1 cellular context compared by ENCODE assay signal in the genomic region with DNA sequence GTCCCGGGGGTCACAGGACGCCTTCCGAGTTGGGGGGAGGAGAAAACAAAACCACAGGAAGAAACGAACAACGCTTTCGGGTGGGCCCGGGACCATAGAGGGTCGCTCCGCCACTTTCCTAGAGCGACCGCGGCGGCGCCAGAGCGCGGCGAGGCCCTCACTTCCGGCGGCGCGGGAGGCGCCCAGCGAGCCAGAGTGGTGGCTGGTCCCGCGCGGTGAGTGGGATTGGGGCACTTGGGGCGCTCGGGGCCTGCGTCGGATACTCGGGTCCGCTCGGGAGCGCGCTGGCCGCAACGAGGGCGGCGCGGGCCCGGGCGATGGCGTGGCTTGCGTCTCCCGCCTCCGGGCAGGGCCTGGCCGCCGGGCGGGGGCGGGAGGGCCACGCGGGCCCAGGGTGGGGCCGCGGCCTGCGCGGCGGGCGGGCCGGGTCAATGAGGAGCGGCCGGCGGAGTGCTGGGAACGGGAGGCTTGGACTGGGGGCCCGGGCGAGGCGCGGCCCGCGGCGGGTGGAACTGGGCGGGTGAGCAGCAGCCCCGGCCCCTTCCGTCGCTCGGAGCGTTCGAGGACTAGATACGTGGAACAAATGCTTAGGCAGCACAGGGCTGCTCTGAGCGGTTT.
TF ChIP-seq lines count a peak whose summit lies in the region.

A gene (plus strand): TSS at position 160 of the 618 bp plus-strand sequence. CDS start 2,446 bp downstream, outside the sequence.

TF ChIP-seq in K562, 482 proteins besides CTCF, POLR2A, EP300 and RAD21 (continued from another document and continues in another):
- TF ChIP-seq, protein P1, sequence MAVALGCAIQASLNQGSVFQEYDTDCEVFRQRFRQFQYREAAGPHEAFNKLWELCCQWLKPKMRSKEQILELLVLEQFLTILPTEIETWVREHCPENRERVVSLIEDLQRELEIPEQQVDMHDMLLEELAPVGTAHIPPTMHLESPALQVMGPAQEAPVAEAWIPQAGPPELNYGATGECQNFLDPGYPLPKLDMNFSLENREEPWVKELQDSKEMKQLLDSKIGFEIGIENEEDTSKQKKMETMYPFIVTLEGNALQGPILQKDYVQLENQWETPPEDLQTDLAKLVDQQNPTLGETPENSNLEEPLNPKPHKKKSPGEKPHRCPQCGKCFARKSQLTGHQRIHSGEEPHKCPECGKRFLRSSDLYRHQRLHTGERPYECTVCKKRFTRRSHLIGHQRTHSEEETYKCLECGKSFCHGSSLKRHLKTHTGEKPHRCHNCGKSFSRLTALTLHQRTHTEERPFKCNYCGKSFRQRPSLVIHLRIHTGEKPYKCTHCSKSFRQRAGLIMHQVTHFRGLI (CRISPR knock-in tag; IDR thresholded peaks at IDR 0.05): peak; percentile 45; the same call in 1 of the 2 replicates
- no peak for TF ChIP-seq BDP1 (IDR thresholded peaks at IDR 0.05; ENCODE audit: insufficient read depth, insufficient read length)
- TF ChIP-seq THRAP3 (IDR thresholded peaks at IDR 0.05; ENCODE audit: borderline replicate concordance): no peak
- TF ChIP-seq ZNF140 (CRISPR knock-in tag; IDR thresholded peaks at IDR 0.05): no peak
- TF ChIP-seq, protein P2, sequence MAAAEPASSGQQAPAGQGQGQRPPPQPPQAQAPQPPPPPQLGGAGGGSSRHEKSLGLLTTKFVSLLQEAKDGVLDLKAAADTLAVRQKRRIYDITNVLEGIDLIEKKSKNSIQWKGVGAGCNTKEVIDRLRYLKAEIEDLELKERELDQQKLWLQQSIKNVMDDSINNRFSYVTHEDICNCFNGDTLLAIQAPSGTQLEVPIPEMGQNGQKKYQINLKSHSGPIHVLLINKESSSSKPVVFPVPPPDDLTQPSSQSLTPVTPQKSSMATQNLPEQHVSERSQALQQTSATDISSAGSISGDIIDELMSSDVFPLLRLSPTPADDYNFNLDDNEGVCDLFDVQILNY (CRISPR knock-in tag; IDR thresholded peaks at IDR 0.05): no peak; the same call in 1 of the 2 replicates
- no peak for TF ChIP-seq CHCHD3 (CRISPR knock-in tag; IDR thresholded peaks at IDR 0.05)
- TF ChIP-seq ZNF707 (CRISPR knock-in tag; conservative IDR thresholded peaks at IDR 0.05): no peak
- TF ChIP-seq SMAD3 (CRISPR knock-in tag; conservative IDR thresholded peaks at IDR 0.05): peak; percentile 46; the same call in 1 of the 2 replicates
- no peak for TF ChIP-seq XRCC4 (IDR thresholded peaks at IDR 0.05; ENCODE audit: extremely low read depth, insufficient read depth, insufficient read length)
- TF ChIP-seq, protein P3, sequence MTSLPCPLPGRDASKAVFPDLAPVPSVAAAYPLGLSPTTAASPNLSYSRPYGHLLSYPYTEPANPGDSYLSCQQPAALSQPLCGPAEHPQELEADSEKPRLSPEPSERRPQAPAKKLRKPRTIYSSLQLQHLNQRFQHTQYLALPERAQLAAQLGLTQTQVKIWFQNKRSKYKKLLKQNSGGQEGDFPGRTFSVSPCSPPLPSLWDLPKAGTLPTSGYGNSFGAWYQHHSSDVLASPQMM (CRISPR knock-in tag; IDR thresholded peaks at IDR 0.05): no peak
- TF ChIP-seq HMGN3 (IDR thresholded peaks at IDR 0.05; ENCODE audit: borderline replicate concordance, extremely low read depth, insufficient read length, low read depth, low read length): no peak
- TF ChIP-seq ZNF175 (CRISPR knock-in tag; IDR thresholded peaks at IDR 0.05; ENCODE audit: low read depth): 0 out of 2 replicates have a peak, but pooled peaks have one; percentile 61
- no peak for TF ChIP-seq MCM2 (IDR thresholded peaks at IDR 0.05; ENCODE audit: low read depth)
- TF ChIP-seq ZBTB17 (CRISPR knock-in tag; IDR thresholded peaks at IDR 0.05): no peak
- no peak for TF ChIP-seq ZNF143 (CRISPR knock-in tag; IDR thresholded peaks at IDR 0.05)
- TF ChIP-seq NELFE (IDR thresholded peaks at IDR 0.05; ENCODE audit: insufficient read depth, insufficient read length): no peak
- TF ChIP-seq TCF3 (CRISPR knock-in tag; IDR thresholded peaks at IDR 0.05): no peak
- TF ChIP-seq, protein P4, sequence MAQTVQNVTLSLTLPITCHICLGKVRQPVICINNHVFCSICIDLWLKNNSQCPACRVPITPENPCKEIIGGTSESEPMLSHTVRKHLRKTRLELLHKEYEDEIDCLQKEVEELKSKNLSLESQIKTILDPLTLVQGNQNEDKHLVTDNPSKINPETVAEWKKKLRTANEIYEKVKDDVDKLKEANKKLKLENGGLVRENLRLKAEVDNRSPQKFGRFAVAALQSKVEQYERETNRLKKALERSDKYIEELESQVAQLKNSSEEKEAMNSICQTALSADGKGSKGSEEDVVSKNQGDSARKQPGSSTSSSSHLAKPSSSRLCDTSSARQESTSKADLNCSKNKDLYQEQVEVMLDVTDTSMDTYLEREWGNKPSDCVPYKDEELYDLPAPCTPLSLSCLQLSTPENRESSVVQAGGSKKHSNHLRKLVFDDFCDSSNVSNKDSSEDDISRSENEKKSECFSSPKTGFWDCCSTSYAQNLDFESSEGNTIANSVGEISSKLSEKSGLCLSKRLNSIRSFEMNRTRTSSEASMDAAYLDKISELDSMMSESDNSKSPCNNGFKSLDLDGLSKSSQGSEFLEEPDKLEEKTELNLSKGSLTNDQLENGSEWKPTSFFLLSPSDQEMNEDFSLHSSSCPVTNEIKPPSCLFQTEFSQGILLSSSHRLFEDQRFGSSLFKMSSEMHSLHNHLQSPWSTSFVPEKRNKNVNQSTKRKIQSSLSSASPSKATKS (CRISPR knock-in tag; IDR thresholded peaks at IDR 0.05): 0 out of 2 replicates have a peak, but pooled peaks have one; percentile 58
- TF ChIP-seq ETV5 (CRISPR knock-in tag; IDR thresholded peaks at IDR 0.05; ENCODE audit: low read depth): peak; percentile 94
- no peak for TF ChIP-seq ZNF717 (CRISPR knock-in tag; IDR thresholded peaks at IDR 0.05)
- no peak for TF ChIP-seq SAFB (IDR thresholded peaks at IDR 0.05; ENCODE audit: borderline replicate concordance, low read depth, low read length)
- no peak for TF ChIP-seq JUNB (CRISPR knock-in tag; conservative IDR thresholded peaks at IDR 0.05)
- TF ChIP-seq STAT5B (CRISPR knock-in tag; IDR thresholded peaks at IDR 0.05): no peak
- no peak for TF ChIP-seq RAD51 (IDR thresholded peaks at IDR 0.05; ENCODE audit: borderline replicate concordance, low read depth)
- TF ChIP-seq TRIM24 (IDR thresholded peaks at IDR 0.05): no peak
- TF ChIP-seq JUN (IDR thresholded peaks at IDR 0.05; ENCODE audit: borderline replicate concordance, low read depth, low read length): peak; percentile 49; the same call in 1 of the 2 replicates
- no peak for TF ChIP-seq JUN (CRISPR knock-in tag; IDR thresholded peaks at IDR 0.05; ENCODE audit: borderline replicate concordance)
- TF ChIP-seq PYGO2 (tag; IDR thresholded peaks at IDR 0.05): no peak
- TF ChIP-seq, protein P5, sequence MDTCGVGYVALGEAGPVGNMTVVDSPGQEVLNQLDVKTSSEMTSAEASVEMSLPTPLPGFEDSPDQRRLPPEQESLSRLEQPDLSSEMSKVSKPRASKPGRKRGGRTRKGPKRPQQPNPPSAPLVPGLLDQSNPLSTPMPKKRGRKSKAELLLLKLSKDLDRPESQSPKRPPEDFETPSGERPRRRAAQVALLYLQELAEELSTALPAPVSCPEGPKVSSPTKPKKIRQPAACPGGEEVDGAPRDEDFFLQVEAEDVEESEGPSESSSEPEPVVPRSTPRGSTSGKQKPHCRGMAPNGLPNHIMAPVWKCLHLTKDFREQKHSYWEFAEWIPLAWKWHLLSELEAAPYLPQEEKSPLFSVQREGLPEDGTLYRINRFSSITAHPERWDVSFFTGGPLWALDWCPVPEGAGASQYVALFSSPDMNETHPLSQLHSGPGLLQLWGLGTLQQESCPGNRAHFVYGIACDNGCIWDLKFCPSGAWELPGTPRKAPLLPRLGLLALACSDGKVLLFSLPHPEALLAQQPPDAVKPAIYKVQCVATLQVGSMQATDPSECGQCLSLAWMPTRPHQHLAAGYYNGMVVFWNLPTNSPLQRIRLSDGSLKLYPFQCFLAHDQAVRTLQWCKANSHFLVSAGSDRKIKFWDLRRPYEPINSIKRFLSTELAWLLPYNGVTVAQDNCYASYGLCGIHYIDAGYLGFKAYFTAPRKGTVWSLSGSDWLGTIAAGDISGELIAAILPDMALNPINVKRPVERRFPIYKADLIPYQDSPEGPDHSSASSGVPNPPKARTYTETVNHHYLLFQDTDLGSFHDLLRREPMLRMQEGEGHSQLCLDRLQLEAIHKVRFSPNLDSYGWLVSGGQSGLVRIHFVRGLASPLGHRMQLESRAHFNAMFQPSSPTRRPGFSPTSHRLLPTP (IDR thresholded peaks at IDR 0.05; ENCODE audit: borderline replicate concordance, extremely low read depth, insufficient read length): no peak
- no peak for TF ChIP-seq POLR2B (IDR thresholded peaks at IDR 0.05; ENCODE audit: low read depth, partially characterized antibody)
- TF ChIP-seq, protein P6, sequence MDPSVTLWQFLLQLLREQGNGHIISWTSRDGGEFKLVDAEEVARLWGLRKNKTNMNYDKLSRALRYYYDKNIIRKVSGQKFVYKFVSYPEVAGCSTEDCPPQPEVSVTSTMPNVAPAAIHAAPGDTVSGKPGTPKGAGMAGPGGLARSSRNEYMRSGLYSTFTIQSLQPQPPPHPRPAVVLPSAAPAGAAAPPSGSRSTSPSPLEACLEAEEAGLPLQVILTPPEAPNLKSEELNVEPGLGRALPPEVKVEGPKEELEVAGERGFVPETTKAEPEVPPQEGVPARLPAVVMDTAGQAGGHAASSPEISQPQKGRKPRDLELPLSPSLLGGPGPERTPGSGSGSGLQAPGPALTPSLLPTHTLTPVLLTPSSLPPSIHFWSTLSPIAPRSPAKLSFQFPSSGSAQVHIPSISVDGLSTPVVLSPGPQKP (CRISPR knock-in tag; IDR thresholded peaks at IDR 0.05): no peak
- TF ChIP-seq ZNF699 (CRISPR knock-in tag; IDR thresholded peaks at IDR 0.05; ENCODE audit: insufficient replicate concordance): no peak
- TF ChIP-seq KDM1A (IDR thresholded peaks at IDR 0.05): no peak
- TF ChIP-seq, protein P7, sequence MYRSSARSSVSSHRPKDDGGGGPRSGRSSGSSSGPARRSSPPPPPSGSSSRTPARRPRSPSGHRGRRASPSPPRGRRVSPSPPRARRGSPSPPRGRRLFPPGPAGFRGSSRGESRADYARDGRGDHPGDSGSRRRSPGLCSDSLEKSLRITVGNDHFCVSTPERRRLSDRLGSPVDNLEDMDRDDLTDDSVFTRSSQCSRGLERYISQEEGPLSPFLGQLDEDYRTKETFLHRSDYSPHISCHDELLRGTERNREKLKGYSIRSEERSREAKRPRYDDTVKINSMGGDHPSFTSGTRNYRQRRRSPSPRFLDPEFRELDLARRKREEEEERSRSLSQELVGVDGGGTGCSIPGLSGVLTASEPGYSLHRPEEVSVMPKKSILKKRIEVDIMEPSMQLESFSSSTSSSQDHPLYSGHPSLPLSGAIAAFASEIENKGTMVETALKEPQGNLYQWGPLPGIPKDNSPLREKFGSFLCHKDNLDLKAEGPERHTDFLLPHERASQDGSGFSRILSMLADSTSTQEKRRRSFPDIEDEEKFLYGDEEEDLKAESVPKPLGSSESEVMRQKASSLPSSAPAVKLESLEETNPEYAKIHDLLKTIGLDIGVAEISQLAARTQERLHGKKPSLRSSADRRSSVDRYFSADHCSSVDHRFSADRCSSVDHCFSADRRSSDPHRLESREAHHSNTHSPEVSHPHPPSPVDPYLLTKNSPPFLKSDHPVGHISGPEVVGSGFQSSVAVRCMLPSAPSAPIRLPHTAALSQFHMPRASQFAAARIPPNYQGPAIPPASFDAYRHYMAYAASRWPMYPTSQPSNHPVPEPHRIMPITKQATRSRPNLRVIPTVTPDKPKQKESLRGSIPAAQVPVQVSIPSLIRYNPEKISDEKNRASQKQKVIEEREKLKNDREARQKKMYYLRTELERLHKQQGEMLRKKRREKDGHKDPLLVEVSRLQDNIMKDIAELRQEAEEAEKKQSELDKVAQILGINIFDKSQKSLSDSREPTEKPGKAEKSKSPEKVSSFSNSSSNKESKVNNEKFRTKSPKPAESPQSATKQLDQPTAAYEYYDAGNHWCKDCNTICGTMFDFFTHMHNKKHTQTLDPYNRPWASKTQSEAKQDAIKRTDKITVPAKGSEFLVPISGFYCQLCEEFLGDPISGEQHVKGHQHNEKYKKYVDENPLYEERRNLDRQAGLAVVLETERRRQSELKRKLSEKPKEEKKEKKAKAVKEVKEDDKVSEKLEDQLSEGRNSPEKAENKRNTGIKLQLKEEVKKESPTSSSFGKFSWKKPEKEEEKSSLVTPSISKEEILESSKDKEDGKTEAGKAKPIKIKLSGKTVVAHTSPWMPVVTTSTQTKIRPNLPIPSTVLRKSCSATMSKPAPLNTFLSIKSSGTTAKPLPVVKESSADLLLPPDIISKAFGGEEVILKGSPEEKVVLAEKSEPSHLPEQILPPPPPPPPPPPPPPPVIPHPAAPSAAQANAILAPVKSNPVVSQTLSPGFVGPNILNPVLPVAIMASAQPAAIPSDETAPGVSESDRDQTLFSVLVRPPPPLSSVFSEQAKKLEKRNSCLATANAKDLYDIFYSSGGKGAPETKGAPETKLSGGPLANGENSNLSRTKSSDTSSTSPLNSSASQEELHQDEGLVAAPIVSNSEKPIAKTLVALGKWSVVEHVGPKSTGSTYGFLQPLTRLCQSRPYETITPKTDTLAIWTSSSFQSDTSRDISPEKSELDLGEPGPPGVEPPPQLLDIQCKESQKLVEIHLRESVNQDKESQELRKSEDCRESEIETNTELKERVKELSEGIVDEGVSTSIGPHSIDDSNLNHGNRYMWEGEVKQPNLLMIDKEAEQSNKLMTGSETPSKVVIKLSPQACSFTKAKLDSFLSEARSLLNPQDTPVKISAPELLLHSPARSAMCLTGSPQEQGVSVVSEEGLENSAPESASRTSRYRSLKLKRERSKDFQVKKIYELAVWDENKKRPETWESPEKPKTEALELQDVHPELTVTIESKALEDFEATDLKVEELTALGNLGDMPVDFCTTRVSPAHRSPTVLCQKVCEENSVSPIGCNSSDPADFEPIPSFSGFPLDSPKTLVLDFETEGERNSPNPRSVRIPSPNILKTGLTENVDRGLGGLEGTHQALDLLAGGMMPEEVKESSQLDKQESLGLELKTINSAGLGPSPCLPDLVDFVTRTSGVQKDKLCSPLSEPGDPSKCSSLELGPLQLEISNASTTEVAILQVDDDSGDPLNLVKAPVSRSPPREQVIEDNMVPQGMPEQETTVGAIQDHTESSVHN (IDR thresholded peaks at IDR 0.05; ENCODE audit: borderline replicate concordance in 1 of 2, low read depth in 1 of 2): no peak
- no peak for TF ChIP-seq MECOM (CRISPR knock-in tag; IDR thresholded peaks at IDR 0.05)
- no peak for TF ChIP-seq BRF1 (IDR thresholded peaks at IDR 0.05; ENCODE audit: borderline replicate concordance, extremely low read depth, insufficient read length)
- no peak for TF ChIP-seq ZNF3 (CRISPR knock-in tag; IDR thresholded peaks at IDR 0.05)
- TF ChIP-seq RFX5 (IDR thresholded peaks at IDR 0.05; ENCODE audit: low read depth, low read length): no peak
- TF ChIP-seq ZNF668 (CRISPR knock-in tag; IDR thresholded peaks at IDR 0.05): no peak
- TF ChIP-seq MTA3 (IDR thresholded peaks at IDR 0.05; ENCODE audit: borderline replicate concordance): peak; percentile 29; the same call in 1 of the 2 replicates
